ENCODE assay signal across 8 cellular contexts in genomic region chr13:72726721-72727416, GRCh38. TPM values are rescaled to one million over a fixed set of nuclear protein-coding genes. Genes with fewer than 3 reads are reported as not detected.
A peak's percentile ranks its signal among the peaks of the same experiment; 100 is the strongest.
DNase-seq lines count a peak whose midpoint lies in the region; ATAC-seq lines count a peak whose summit lies in the region.

No MANE protein-coding gene starts in this region.

- H3K27me3 ChIP-seq in SJCRH30 (no peaks in the 10 kb centered on the region), adipocyte (replicated peaks; ENCODE audit: control insufficient read depth, insufficient read depth, low read length) (no peaks in the 10 kb centered on the region)

- peak overlapping the region; percentile 83 for H3K4me3 ChIP-seq in SJCRH30
- H3K4me3 ChIP-seq in adipocyte (ENCODE audit: low read length) = peak overlapping the region; percentile 95
- peak overlapping the region; percentile 95 for H3K4me3 ChIP-seq in iPS-18c (ENCODE audit: insufficient read depth, low read depth, low read length)

- peaks cover 36% of the 10 kb centered on the region for H3K36me3 ChIP-seq in SJCRH30
- no peaks in the 10 kb centered on the region for H3K36me3 ChIP-seq in adipocyte (ENCODE audit: control insufficient read depth, insufficient read depth, low read length, severe bottlenecking)

- peak overlapping the region; percentile 75 for H3K27ac ChIP-seq in SJCRH30

- H3K9ac ChIP-seq in adipocyte (ENCODE audit: low read length) = peak overlapping the region; percentile 94

- DNase-seq in DMS153 treated with DMSO at 0.1 percent for 48 hours (lab: John Stamatoyannopoulos, UW; ENCODE audit: unreplicated experiment) = peak; percentile 40
- peak; percentile 56 to 57 for DNase-seq in SJCRH30
- DNase-seq in adipocyte (ENCODE audit: low read depth) = peak; percentile 66
- peak; percentile 8 to 10 for DNase-seq in stimulated activated CD4-positive, alpha-beta T cell treated with anti-CD3 and anti-CD28 coated beads, Interleukin-15, amount 100 ng/mL, for 1 hour (ENCODE audit: low read depth in 1 of 2, low spot score in 1 of 2)
- DNase-seq in ecto neural progenitor cell (ENCODE audit: low spot score) = no peak

- no peaks in the 10 kb centered on the region for H3K9me3 ChIP-seq in SJCRH30 (replicated peaks)
- H3K9me3 ChIP-seq in adipocyte (ENCODE audit: control insufficient read depth, low read length) = no peaks in the 10 kb centered on the region
- H3K9me3 ChIP-seq in iPS-18c (ENCODE audit: control insufficient read depth, insufficient read depth, low read length) = no peaks in the 10 kb centered on the region

- H3K4me1 ChIP-seq in SJCRH30 (no peaks in the 10 kb centered on the region), adipocyte (ENCODE audit: control insufficient read depth, insufficient read depth, low read length) (peaks cover 13% of the 10 kb centered on the region)

- ATAC-seq in GM19463 (IDR thresholded peaks at IDR 0.05; ENCODE audit: unreplicated experiment) = peak; percentile 22
- peak; percentile 21 for ATAC-seq in HG03520 (IDR thresholded peaks at IDR 0.05; ENCODE audit: unreplicated experiment)

RNA-seq across cellular contexts. Expression of gene MZT1, which starts 0.6 kb away (rescaled TPM):
- total RNA-seq in SJCRH30 (2014; rRNA removed; shearing (Covaris generic)) = 58.3 and 67.9 TPM in 2 replicates

RNA-seq across cellular contexts. Expression of gene BORA, which starts 0.9 kb away (rescaled TPM):
- 26.4 and 35.4 TPM in 2 replicates for total RNA-seq in SJCRH30 (2014; rRNA removed; shearing (Covaris generic))

RNA-seq across cellular contexts. Expression of gene DIS3, which starts 54.8 kb away (rescaled TPM):
- total RNA-seq in SJCRH30 (2014; rRNA removed; shearing (Covaris generic)) = 38.2 and 41.3 TPM in 2 replicates

RNA-seq across cellular contexts. Expression of gene PIBF1, which starts 55.1 kb away (rescaled TPM):
- total RNA-seq in SJCRH30 (2014; rRNA removed; shearing (Covaris generic)) = 26.0 and 28.9 TPM in 2 replicates
